Comparison of ENCODE assay signal across 1 cellular context in the genomic region with DNA sequence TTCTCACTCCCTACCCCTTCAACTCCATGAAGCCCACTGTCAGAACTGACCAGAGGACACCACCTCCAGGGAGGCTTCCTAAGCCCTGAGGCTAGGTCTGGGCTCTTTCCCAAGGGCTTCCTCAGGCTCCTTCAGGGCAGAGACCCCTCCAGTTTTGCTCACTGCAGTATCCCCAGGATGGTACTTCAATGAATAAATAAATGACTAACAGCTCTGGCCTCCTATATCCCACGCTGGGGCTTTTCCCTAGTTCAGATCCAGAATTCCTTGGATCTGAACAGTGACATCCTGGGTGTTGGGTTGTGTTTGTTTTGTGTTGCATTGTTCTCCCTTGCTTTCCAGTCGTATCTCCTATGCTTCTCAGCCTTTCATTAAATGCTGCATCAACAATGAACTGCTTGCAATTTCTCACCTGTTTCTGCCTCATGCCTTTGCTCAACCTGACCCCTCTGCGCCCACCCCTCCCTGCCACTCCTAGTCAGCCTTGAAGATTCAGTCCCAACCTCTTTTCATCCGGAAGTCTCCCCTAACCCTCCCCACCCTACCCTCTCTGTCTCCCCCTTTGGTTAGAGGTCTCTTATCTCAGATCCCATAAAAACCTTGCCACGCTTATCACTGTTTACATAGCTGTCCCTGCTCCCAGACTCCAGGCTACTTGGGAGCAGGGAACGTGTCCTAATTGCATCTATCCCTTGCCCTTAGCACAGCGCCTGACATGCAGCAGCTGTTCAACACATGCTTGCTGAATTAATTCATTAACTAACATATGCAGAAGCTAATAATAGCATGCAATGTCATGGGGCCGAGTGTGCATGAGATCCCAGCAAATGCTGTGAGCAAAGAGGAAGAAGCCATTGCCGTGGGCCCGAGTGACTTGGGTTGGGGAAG.
TF ChIP-seq lines count a peak whose summit lies in the region.

No MANE protein-coding gene starts in this region.

TF ChIP-seq in HepG2, 621 proteins besides CTCF, POLR2A, EP300 and RAD21:
- TF ChIP-seq, protein P1, sequence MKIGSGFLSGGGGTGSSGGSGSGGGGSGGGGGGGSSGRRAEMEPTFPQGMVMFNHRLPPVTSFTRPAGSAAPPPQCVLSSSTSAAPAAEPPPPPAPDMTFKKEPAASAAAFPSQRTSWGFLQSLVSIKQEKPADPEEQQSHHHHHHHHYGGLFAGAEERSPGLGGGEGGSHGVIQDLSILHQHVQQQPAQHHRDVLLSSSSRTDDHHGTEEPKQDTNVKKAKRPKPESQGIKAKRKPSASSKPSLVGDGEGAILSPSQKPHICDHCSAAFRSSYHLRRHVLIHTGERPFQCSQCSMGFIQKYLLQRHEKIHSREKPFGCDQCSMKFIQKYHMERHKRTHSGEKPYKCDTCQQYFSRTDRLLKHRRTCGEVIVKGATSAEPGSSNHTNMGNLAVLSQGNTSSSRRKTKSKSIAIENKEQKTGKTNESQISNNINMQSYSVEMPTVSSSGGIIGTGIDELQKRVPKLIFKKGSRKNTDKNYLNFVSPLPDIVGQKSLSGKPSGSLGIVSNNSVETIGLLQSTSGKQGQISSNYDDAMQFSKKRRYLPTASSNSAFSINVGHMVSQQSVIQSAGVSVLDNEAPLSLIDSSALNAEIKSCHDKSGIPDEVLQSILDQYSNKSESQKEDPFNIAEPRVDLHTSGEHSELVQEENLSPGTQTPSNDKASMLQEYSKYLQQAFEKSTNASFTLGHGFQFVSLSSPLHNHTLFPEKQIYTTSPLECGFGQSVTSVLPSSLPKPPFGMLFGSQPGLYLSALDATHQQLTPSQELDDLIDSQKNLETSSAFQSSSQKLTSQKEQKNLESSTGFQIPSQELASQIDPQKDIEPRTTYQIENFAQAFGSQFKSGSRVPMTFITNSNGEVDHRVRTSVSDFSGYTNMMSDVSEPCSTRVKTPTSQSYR (CRISPR knock-in tag; IDR thresholded peaks at IDR 0.05; ENCODE audit: borderline replicate concordance): no peak
- TF ChIP-seq NFYC (CRISPR knock-in tag; IDR thresholded peaks at IDR 0.05) (no peak), SOX13 (IDR thresholded peaks at IDR 0.05) (no peak), SOX13 (CRISPR knock-in tag; conservative IDR thresholded peaks at IDR 0.05 in 1 of 2, IDR thresholded peaks at IDR 0.05 in 1 of 2) (peak in 1 of 2 experiments; percentile 15; a peak in 1 of 4 replicates), SOX5 (CRISPR knock-in tag; IDR thresholded peaks at IDR 0.05; ENCODE audit: borderline replicate concordance) (peak; percentile 31; the same call in 1 of the 2 replicates), ZNF121 (CRISPR knock-in tag; IDR thresholded peaks at IDR 0.05) (no peak), ZNF629 (CRISPR knock-in tag; conservative IDR thresholded peaks at IDR 0.05) (no peak), ZNF704 (CRISPR knock-in tag; IDR thresholded peaks at IDR 0.05; ENCODE audit: borderline replicate concordance) (no peak)
